In genomic region chr1:58950897-58951296, GRCh38 we compare ENCODE assay signal across 27 cellular contexts.
"Had no signal": no experiment of that assay in that cellular context is flagged by ENCODE, and none has a peak within 500 bp of the region (broad histone marks: within the 10 kb centered on the region; RNA-seq: fewer than 3 reads in every experiment).

No MANE protein-coding gene starts in this region.

- H3K4me3 ChIP-seq: esophagus muscularis mucosa, heart left ventricle, ovary, skin epidermis, thoracic aorta, uterus had no signal

- H3K9me3 ChIP-seq: esophagus muscularis mucosa, heart left ventricle, ovary, thoracic aorta, uterus had no signal

- H3K9me3 Mint-ChIP-seq: naive B cell had no signal

- DNase-seq: activated CD4-positive, alpha-beta T cell treated with anti-CD3 and anti-CD28 coated beads for 4 hours; activated CD4-positive, alpha-beta T cell treated with anti-CD3 and anti-CD28 coated beads, Interleukin-2, amount 50 U/mL, for 4 hours; activated gamma-delta T cell treated with Interleukin-2 at 50 U/mL for 16 hours; activated naive CD4-positive, alpha-beta T cell treated with anti-CD3 and anti-CD28 coated beads, Interleukin-2, amount 50 U/mL, for 16 hours; activated T-cell treated with anti-CD3 and anti-CD28 coated beads, Interleukin-2, amount 50 U/mL, for 24 hours; amygdala; caudate nucleus; foreskin keratinocyte; heart left ventricle; hypothalamus; left ventricle myocardium superior; naive B cell; nephron progenitor cell; ovary; stimulated activated CD4-positive, alpha-beta T cell treated with anti-CD3 and anti-CD28 coated beads, Interleukin-12 subunit alpha, Interleukin-12 subunit beta, amount 100 ng/mL, for 4 hours; stimulated activated CD4-positive, alpha-beta T cell treated with anti-CD3 and anti-CD28 coated beads, Interleukin-4, amount 100 ng/mL, for 1 hour; stimulated activated naive CD8-positive, alpha-beta T cell treated with anti-CD3 and anti-CD28 coated beads, Interleukin-15, Interleukin-2, amounts not matched to agents 100 U/mL and 50 U/mL, for 24 hours; T-helper 1 cell; trophoblast cell; uterus had no signal

- ATAC-seq: foreskin keratinocyte; heart left ventricle; left ventricle myocardium superior; sciatic nerve; stimulated activated naive CD8-positive, alpha-beta T cell treated with anti-CD3 and anti-CD28 coated beads, Interleukin-15, Interleukin-2, amounts not matched to agents 100 U/mL and 50 U/mL, for 24 hours had no signal

- H3K36me3 Mint-ChIP-seq: naive B cell had no signal

- H3K4me3 Mint-ChIP-seq: activated T-cell treated with anti-CD3 and anti-CD28 coated beads, Interleukin-2, amount 50 U/mL, for 24 hours; mesothelial cell of epicardium; naive B cell; nephron progenitor cell; T-helper 2 cell treated with Interferon-gamma antibody and Interleukin-4, amounts not matched to agents 5 μg/mL and 100 μg/mL, for 36 hours had no signal

- H3K27me3 ChIP-seq: esophagus muscularis mucosa, foreskin keratinocyte, heart left ventricle, ovary, uterus had no signal

- H3K36me3 ChIP-seq: esophagus muscularis mucosa, heart left ventricle, ovary, thoracic aorta, uterus had no signal

- H3K4me1 Mint-ChIP-seq: mesothelial cell of epicardium had no signal

- H3K27ac Mint-ChIP-seq: activated T-cell treated with anti-CD3 and anti-CD28 coated beads, Interleukin-2, amount 50 U/mL, for 24 hours; mesothelial cell of epicardium; nephron progenitor cell; progenitor cell of endocrine pancreas; T-helper 2 cell treated with Interferon-gamma antibody and Interleukin-4, amounts not matched to agents 5 μg/mL and 100 μg/mL, for 36 hours had no signal

- H3K4me1 ChIP-seq: esophagus muscularis mucosa, foreskin keratinocyte, heart left ventricle, uterus had no signal

- H3K27me3 Mint-ChIP-seq: activated T-cell treated with anti-CD3 and anti-CD28 coated beads, Interleukin-2, amount 50 U/mL, for 24 hours had no signal

- H3K27ac ChIP-seq: esophagus muscularis mucosa, foreskin keratinocyte, heart left ventricle, ovary, skin epidermis, thoracic aorta, uterus had no signal
